Comparison of ENCODE assay signal across 26 cellular contexts in genomic region chr5:3230254-3230653, GRCh38.
"Had no signal": no experiment of that assay in that cellular context is flagged by ENCODE, and none has a peak within 500 bp of the region (broad histone marks: within the 10 kb centered on the region; RNA-seq: fewer than 3 reads in every experiment).

No MANE protein-coding gene starts in this region.

- H3K27ac ChIP-seq: ascending aorta, breast epithelium, cardiac muscle cell, colonic mucosa, gastroesophageal sphincter, heart right ventricle, WERI-Rb-1 had no signal

- DNase-seq: activated B cell treated with CpG ODN at 0.5 μM for 24 hours; activated CD4-positive, alpha-beta memory T cell treated with anti-CD3 and anti-CD28 coated beads for 36 hours; activated CD4-positive, alpha-beta T cell treated with anti-CD3 and anti-CD28 coated beads for 48 hours; activated CD8-positive, alpha-beta memory T cell treated with anti-CD3 and anti-CD28 coated beads, Interleukin-2, amount 10 ng/mL, durations not matched to agents 7 days and 5 days; activated CD8-positive, alpha-beta memory T cell treated with anti-CD3 and anti-CD28 coated beads, Interleukin-2, amount 50 U/mL, for 4 hours; activated CD8-positive, alpha-beta T cell treated with anti-CD3 and anti-CD28 coated beads, Interleukin-2, amount 10 ng/mL, durations not matched to agents 7 days and 5 days; activated gamma-delta T cell; activated naive CD4-positive, alpha-beta T cell; activated naive CD4-positive, alpha-beta T cell treated with anti-CD3 and anti-CD28 coated beads, Interleukin-2, amount 10 ng/mL, durations not matched to agents 7 days and 5 days; activated naive CD8-positive, alpha-beta T cell treated with anti-CD3 and anti-CD28 coated beads, Interleukin-2, amount 10 ng/mL, durations not matched to agents 7 days and 5 days; activated T-cell treated with anti-CD3 and anti-CD28 coated beads, Interleukin-2, amount 50 U/mL, for 24 hours; activated T-cell treated with anti-CD3 and anti-CD28 coated beads, Interleukin-2, amount 50 U/mL, for 72 hours; central memory CD4-positive, alpha-beta T cell; cerebellar nuclear complex; colonic mucosa; effector CD8-positive, alpha-beta T cell; foreskin melanocyte; heart right ventricle; T-helper 1 cell; T-helper 17 cell; T1000; WERI-Rb-1 had no signal

- H3K4me3 ChIP-seq: ascending aorta, breast epithelium, cardiac muscle cell, colonic mucosa, gastroesophageal sphincter, heart right ventricle had no signal

- H3K27me3 ChIP-seq: ascending aorta, breast epithelium, cardiac muscle cell, colonic mucosa, gastroesophageal sphincter, heart right ventricle had no signal

- H3K36me3 ChIP-seq: ascending aorta, breast epithelium, cardiac muscle cell, colonic mucosa, gastroesophageal sphincter, heart right ventricle, WERI-Rb-1 had no signal

- H3K4me1 ChIP-seq: ascending aorta, breast epithelium, colonic mucosa, gastroesophageal sphincter had no signal

- H3K9me3 ChIP-seq: ascending aorta, breast epithelium, colonic mucosa had no signal
